1 cellular context compared by ENCODE assay signal in the genomic region with DNA sequence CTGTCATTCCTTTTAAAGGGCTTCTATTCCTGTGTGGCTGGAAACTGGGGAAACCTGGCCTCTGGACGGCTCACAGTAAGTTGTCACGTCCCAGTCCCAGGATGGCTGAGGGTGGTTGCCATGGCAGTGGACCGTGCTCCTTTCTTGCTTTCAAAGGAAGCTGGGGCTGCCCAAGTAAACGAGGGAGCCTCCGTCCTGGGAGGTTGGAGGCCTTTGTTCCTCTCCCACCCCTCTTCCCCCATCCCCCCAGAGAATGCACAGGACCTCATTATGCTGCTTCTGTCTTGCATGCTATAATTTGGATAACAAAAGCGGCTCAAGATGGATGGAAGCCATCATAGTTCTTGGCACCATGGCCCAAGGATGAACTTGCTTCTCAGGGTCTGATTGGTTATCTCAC.
TF ChIP-seq lines count a peak whose summit lies in the region.

No MANE protein-coding gene starts in this region.

TF ChIP-seq in GM23338, 12 proteins besides CTCF, POLR2A, EP300 and RAD21 (continued from another document):
- TF ChIP-seq, protein P1, sequence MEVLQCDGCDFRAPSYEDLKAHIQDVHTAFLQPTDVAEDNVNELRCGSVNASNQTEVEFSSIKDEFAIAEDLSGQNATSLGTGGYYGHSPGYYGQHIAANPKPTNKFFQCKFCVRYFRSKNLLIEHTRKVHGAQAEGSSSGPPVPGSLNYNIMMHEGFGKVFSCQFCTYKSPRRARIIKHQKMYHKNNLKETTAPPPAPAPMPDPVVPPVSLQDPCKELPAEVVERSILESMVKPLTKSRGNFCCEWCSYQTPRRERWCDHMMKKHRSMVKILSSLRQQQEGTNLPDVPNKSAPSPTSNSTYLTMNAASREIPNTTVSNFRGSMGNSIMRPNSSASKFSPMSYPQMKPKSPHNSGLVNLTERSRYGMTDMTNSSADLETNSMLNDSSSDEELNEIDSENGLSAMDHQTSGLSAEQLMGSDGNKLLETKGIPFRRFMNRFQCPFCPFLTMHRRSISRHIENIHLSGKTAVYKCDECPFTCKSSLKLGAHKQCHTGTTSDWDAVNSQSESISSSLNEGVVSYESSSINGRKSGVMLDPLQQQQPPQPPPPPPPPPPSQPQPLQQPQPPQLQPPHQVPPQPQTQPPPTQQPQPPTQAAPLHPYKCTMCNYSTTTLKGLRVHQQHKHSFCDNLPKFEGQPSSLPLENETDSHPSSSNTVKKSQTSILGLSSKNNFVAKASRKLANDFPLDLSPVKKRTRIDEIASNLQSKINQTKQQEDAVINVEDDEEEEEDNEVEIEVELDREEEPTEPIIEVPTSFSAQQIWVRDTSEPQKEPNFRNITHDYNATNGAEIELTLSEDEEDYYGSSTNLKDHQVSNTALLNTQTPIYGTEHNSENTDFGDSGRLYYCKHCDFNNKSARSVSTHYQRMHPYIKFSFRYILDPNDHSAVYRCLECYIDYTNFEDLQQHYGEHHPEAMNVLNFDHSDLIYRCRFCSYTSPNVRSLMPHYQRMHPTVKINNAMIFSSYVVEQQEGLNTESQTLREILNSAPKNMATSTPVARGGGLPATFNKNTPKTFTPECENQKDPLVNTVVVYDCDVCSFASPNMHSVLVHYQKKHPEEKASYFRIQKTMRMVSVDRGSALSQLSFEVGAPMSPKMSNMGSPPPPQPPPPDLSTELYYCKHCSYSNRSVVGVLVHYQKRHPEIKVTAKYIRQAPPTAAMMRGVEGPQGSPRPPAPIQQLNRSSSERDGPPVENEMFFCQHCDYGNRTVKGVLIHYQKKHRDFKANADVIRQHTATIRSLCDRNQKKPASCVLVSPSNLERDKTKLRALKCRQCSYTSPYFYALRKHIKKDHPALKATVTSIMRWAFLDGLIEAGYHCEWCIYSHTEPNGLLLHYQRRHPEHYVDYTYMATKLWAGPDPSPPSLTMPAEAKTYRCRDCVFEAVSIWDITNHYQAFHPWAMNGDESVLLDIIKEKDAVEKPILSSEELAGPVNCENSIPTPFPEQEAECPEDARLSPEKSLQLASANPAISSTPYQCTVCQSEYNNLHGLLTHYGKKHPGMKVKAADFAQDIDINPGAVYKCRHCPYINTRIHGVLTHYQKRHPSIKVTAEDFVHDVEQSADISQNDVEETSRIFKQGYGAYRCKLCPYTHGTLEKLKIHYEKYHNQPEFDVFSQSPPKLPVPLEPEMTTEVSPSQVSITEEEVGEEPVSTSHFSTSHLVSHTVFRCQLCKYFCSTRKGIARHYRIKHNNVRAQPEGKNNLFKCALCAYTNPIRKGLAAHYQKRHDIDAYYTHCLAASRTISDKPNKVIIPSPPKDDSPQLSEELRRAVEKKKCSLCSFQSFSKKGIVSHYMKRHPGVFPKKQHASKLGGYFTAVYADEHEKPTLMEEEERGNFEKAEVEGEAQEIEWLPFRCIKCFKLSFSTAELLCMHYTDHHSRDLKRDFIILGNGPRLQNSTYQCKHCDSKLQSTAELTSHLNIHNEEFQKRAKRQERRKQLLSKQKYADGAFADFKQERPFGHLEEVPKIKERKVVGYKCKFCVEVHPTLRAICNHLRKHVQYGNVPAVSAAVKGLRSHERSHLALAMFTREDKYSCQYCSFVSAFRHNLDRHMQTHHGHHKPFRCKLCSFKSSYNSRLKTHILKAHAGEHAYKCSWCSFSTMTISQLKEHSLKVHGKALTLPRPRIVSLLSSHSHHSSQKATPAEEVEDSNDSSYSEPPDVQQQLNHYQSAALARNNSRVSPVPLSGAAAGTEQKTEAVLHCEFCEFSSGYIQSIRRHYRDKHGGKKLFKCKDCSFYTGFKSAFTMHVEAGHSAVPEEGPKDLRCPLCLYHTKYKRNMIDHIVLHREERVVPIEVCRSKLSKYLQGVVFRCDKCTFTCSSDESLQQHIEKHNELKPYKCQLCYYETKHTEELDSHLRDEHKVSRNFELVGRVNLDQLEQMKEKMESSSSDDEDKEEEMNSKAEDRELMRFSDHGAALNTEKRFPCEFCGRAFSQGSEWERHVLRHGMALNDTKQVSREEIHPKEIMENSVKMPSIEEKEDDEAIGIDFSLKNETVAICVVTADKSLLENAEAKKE (CRISPR knock-in tag; IDR thresholded peaks at IDR 0.05) = peak; percentile 4; the same call in 1 of the 2 replicates
- TF ChIP-seq, protein P2, sequence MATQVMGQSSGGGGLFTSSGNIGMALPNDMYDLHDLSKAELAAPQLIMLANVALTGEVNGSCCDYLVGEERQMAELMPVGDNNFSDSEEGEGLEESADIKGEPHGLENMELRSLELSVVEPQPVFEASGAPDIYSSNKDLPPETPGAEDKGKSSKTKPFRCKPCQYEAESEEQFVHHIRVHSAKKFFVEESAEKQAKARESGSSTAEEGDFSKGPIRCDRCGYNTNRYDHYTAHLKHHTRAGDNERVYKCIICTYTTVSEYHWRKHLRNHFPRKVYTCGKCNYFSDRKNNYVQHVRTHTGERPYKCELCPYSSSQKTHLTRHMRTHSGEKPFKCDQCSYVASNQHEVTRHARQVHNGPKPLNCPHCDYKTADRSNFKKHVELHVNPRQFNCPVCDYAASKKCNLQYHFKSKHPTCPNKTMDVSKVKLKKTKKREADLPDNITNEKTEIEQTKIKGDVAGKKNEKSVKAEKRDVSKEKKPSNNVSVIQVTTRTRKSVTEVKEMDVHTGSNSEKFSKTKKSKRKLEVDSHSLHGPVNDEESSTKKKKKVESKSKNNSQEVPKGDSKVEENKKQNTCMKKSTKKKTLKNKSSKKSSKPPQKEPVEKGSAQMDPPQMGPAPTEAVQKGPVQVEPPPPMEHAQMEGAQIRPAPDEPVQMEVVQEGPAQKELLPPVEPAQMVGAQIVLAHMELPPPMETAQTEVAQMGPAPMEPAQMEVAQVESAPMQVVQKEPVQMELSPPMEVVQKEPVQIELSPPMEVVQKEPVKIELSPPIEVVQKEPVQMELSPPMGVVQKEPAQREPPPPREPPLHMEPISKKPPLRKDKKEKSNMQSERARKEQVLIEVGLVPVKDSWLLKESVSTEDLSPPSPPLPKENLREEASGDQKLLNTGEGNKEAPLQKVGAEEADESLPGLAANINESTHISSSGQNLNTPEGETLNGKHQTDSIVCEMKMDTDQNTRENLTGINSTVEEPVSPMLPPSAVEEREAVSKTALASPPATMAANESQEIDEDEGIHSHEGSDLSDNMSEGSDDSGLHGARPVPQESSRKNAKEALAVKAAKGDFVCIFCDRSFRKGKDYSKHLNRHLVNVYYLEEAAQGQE (IDR thresholded peaks at IDR 0.05; ENCODE audit: unreplicated experiment) = no peak
- TF ChIP-seq ZNF114 (CRISPR knock-in tag; IDR thresholded peaks at IDR 0.05) (no peak), NANOG (IDR thresholded peaks at IDR 0.05; ENCODE audit: borderline replicate concordance) (no peak), JUNB (IDR thresholded peaks at IDR 0.05; ENCODE audit: unreplicated experiment) (no peak), EZH2 (IDR thresholded peaks at IDR 0.05; ENCODE audit: low read depth, unreplicated experiment) (no peak), CREB1 (CRISPR knock-in tag; IDR thresholded peaks at IDR 0.05; ENCODE audit: low read depth) (no peak), ZNF331 (CRISPR knock-in tag; IDR thresholded peaks at IDR 0.05; ENCODE audit: low read depth) (no peak), POLR2AphosphoS5 (IDR thresholded peaks at IDR 0.05; ENCODE audit: low read depth) (0 out of 2 replicates have a peak, but pooled peaks have one; percentile 12)
- TF ChIP-seq, protein P3, sequence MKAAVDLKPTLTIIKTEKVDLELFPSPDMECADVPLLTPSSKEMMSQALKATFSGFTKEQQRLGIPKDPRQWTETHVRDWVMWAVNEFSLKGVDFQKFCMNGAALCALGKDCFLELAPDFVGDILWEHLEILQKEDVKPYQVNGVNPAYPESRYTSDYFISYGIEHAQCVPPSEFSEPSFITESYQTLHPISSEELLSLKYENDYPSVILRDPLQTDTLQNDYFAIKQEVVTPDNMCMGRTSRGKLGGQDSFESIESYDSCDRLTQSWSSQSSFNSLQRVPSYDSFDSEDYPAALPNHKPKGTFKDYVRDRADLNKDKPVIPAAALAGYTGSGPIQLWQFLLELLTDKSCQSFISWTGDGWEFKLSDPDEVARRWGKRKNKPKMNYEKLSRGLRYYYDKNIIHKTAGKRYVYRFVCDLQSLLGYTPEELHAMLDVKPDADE (IDR thresholded peaks at IDR 0.05) = no peak
